ENCODE assay signal across 11 cellular contexts in genomic region chr15:74203914-74204431, GRCh38. TPM values are rescaled to one million over a fixed set of nuclear protein-coding genes. Genes with fewer than 3 reads are reported as not detected.
DNase-seq lines count a peak whose midpoint lies in the region; ATAC-seq and TF ChIP-seq lines count a peak whose summit lies in the region.
"Had no signal": no experiment of that assay in that cellular context is flagged by ENCODE, and none has a peak within 500 bp of the region (broad histone marks: within the 10 kb centered on the region; RNA-seq: fewer than 3 reads in every experiment).

No MANE protein-coding gene starts in this region.

- no peak for TF ChIP-seq CTCF in fibroblast of pulmonary artery (IDR thresholded peaks at IDR 0.05; ENCODE audit: low read length, missing control alignments)

- peaks cover 51% of the 10 kb centered on the region for H3K4me1 ChIP-seq in NT2/D1 (ENCODE audit: insufficient read depth, insufficient read length)

- H3K9me3 ChIP-seq in NT2/D1 (ENCODE audit: insufficient read depth, low read length): no peaks in the 10 kb centered on the region

- H3K36me3 Mint-ChIP-seq in activated T-helper 1 cell treated with anti-CD3 and anti-CD28 coated beads, Interleukin-12 subunit alpha, Interleukin-12 subunit beta, Interleukin-2, Interleukin-4 antibody, amounts not matched to agents 30 ng/mL and 10 ng/mL and 1 ng/mL, durations not matched to agents 14 hours and 24 hours and 36 hours (ENCODE audit: low read depth): no peaks in the 10 kb centered on the region

- H3K27me3 Mint-ChIP-seq in activated T-helper 1 cell treated with anti-CD3 and anti-CD28 coated beads, Interleukin-12 subunit alpha, Interleukin-12 subunit beta, Interleukin-2, Interleukin-4 antibody, amounts not matched to agents 30 ng/mL and 10 ng/mL and 1 ng/mL, durations not matched to agents 14 hours and 24 hours and 36 hours (ENCODE audit: insufficient read depth): peaks cover 7% of the 10 kb centered on the region

- intact Hi-C loops in activated T-helper 1 cell treated with anti-CD3 and anti-CD28 coated beads, Interleukin-12 subunit alpha, Interleukin-12 subunit beta, Interleukin-2, Interleukin-4 antibody, amounts not matched to agents 30 ng/mL and 10 ng/mL and 1 ng/mL, durations not matched to agents 14 hours and 24 hours and 36 hours (cut with micrococcal nuclease): no loop called here

- peak overlapping the region; percentile 95 for H3K9ac ChIP-seq in NT2/D1 (ENCODE audit: insufficient read length, low read depth)
- H3K9ac ChIP-seq: KMS-11 had no signal

- no peaks in the 10 kb centered on the region for H3K4me1 Mint-ChIP-seq in activated T-helper 1 cell treated with anti-CD3 and anti-CD28 coated beads, Interleukin-12 subunit alpha, Interleukin-12 subunit beta, Interleukin-2, Interleukin-4 antibody, amounts not matched to agents 30 ng/mL and 10 ng/mL and 1 ng/mL, durations not matched to agents 14 hours and 24 hours and 36 hours (ENCODE audit: low read depth)

- H3K27ac Mint-ChIP-seq in activated T-helper 1 cell treated with anti-CD3 and anti-CD28 coated beads, Interleukin-12 subunit alpha, Interleukin-12 subunit beta, Interleukin-2, Interleukin-4 antibody, amounts not matched to agents 30 ng/mL and 10 ng/mL and 1 ng/mL, durations not matched to agents 14 hours and 24 hours and 36 hours: no peak overlapping the region
- H3K27ac Mint-ChIP-seq: T-helper 17 cell had no signal

- no peak overlapping the region for H3K4me3 Mint-ChIP-seq in activated T-helper 1 cell treated with anti-CD3 and anti-CD28 coated beads, Interleukin-12 subunit alpha, Interleukin-12 subunit beta, Interleukin-2, Interleukin-4 antibody, amounts not matched to agents 30 ng/mL and 10 ng/mL and 1 ng/mL, durations not matched to agents 14 hours and 24 hours and 36 hours
- H3K4me3 Mint-ChIP-seq: T-helper 17 cell had no signal

- no peaks in the 10 kb centered on the region for H3K9me3 Mint-ChIP-seq in activated T-helper 1 cell treated with anti-CD3 and anti-CD28 coated beads, Interleukin-12 subunit alpha, Interleukin-12 subunit beta, Interleukin-2, Interleukin-4 antibody, amounts not matched to agents 30 ng/mL and 10 ng/mL and 1 ng/mL, durations not matched to agents 14 hours and 24 hours and 36 hours

- DNase-seq in H4 (ENCODE audit: low spot score): peak; percentile 81
- DNase-seq in NT2/D1 (ENCODE audit: low read depth, low spot score): peak; percentile 83
- DNase-seq in fibroblast of pulmonary artery (ENCODE audit: low read depth): peak; percentile 66
- DNase-seq in retina: peak; percentile 59
- no peak for DNase-seq in NCI-H345 (lab: John Stamatoyannopoulos, UW)
- no peak for DNase-seq in activated CD4-positive, alpha-beta T cell treated with anti-CD3 and anti-CD28 coated beads, Interleukin-2, amount 50 U/mL, for 4 hours
- DNase-seq in activated T-helper 1 cell treated with anti-CD3 and anti-CD28 coated beads, Interleukin-12 subunit alpha, Interleukin-12 subunit beta, Interleukin-2, Interleukin-4 antibody, amounts not matched to agents 30 ng/mL and 10 ng/mL and 1 ng/mL, durations not matched to agents 14 hours and 24 hours and 36 hours (ENCODE audit: low spot score): no peak
- DNase-seq: stimulated activated CD8-positive, alpha-beta memory T cell treated with anti-CD3 and anti-CD28 coated beads, Interleukin-4, amount 100 ng/mL, for 48 hours; T-helper 17 cell had no signal

- peaks cover 32% of the 10 kb centered on the region for H3K27me3 ChIP-seq in NT2/D1 (ENCODE audit: insufficient read depth, insufficient read length)

- peak overlapping the region; percentile 68 for H3K4me3 ChIP-seq in NT2/D1 (ENCODE audit: insufficient read length, low read depth)
- no peak overlapping the region for H3K4me3 ChIP-seq in fibroblast of pulmonary artery (replicated peaks; ENCODE audit: low read depth, low read length)

- no peak for ATAC-seq in GM21447 (IDR thresholded peaks at IDR 0.05; ENCODE audit: unreplicated experiment)
- ATAC-seq: T-helper 17 cell had no signal

- H3K36me3 ChIP-seq in NT2/D1 (ENCODE audit: insufficient read depth, insufficient read length, low read length): peaks cover 4% of the 10 kb centered on the region

RNA-seq across cellular contexts. Expression of gene STRA6, which starts 1.4 kb away (rescaled TPM):
- 12.9 and 16.8 TPM in 2 replicates for total RNA-seq in H4 (2014; rRNA removed; shearing (Covaris generic))
- total RNA-seq in activated T-helper 1 cell treated with anti-CD3 and anti-CD28 coated beads, Interleukin-12 subunit alpha, Interleukin-12 subunit beta, Interleukin-2, Interleukin-4 antibody, amounts not matched to agents 30 ng/mL and 10 ng/mL and 1 ng/mL, durations not matched to agents 14 hours and 24 hours and 36 hours: 0.23 TPM in 1 of 2 replicates, not detected in the other
- total RNA-seq: T-helper 17 cell had no signal

RNA-seq across cellular contexts. Expression of gene ISLR, which starts 30.5 kb away (rescaled TPM):
- total RNA-seq in H4 (2014; rRNA removed; shearing (Covaris generic)): 0.06 TPM in 1 of 2 replicates, not detected in the other
- not detected in 2 replicates for total RNA-seq in activated T-helper 1 cell treated with anti-CD3 and anti-CD28 coated beads, Interleukin-12 subunit alpha, Interleukin-12 subunit beta, Interleukin-2, Interleukin-4 antibody, amounts not matched to agents 30 ng/mL and 10 ng/mL and 1 ng/mL, durations not matched to agents 14 hours and 24 hours and 36 hours
- total RNA-seq: T-helper 17 cell had no signal

RNA-seq across cellular contexts. Expression of gene CCDC33, which starts 32.2 kb away (rescaled TPM):
- total RNA-seq in H4 (2014; rRNA removed; shearing (Covaris generic)): 2.0 and 2.8 TPM in 2 replicates
- not detected in 2 replicates for total RNA-seq in activated T-helper 1 cell treated with anti-CD3 and anti-CD28 coated beads, Interleukin-12 subunit alpha, Interleukin-12 subunit beta, Interleukin-2, Interleukin-4 antibody, amounts not matched to agents 30 ng/mL and 10 ng/mL and 1 ng/mL, durations not matched to agents 14 hours and 24 hours and 36 hours
- total RNA-seq: T-helper 17 cell had no signal

Comparison
In these comparisons a context has a peak if more than half of its experiments do, and no peak if none do; other contexts are left out.
1. DNase-seq: peak in H4 (single experiment), NT2/D1 (single experiment), fibroblast of pulmonary artery (single experiment) and retina (single experiment); none in NCI-H345 (single experiment), activated CD4-positive, alpha-beta T cell treated with anti-CD3 and anti-CD28 coated beads, Interleukin-2, amount 50 U/mL, for 4 hours (0 of 2) and activated T-helper 1 cell treated with anti-CD3 and anti-CD28 coated beads, Interleukin-12 subunit alpha, Interleukin-12 subunit beta, Interleukin-2, Interleukin-4 antibody, amounts not matched to agents 30 ng/mL and 10 ng/mL and 1 ng/mL, durations not matched to agents 14 hours and 24 hours and 36 hours (single experiment).
2. RNA of gene STRA6, which starts 1.4 kb away (total RNA-seq): 12.9 to 16.8 TPM in H4; 0.23 TPM in activated T-helper 1 cell treated with anti-CD3 and anti-CD28 coated beads, Interleukin-12 subunit alpha, Interleukin-12 subunit beta, Interleukin-2, Interleukin-4 antibody, amounts not matched to agents 30 ng/mL and 10 ng/mL and 1 ng/mL, durations not matched to agents 14 hours and 24 hours and 36 hours; every median in the first group is over 10 times any median in the second.